In genomic region chr2:38516122-38516521, GRCh38 we compare ENCODE assay signal across 1 cellular context.
A peak's percentile ranks its signal among the peaks of the same experiment; 100 is the strongest.
TF ChIP-seq lines count a peak whose summit lies in the region.

No MANE protein-coding gene starts in this region.

TF ChIP-seq in K562, 482 proteins besides CTCF, POLR2A, EP300 and RAD21:
- TF ChIP-seq ZNF146 (CRISPR knock-in tag; IDR thresholded peaks at IDR 0.05; ENCODE audit: unreplicated experiment) = peak; percentile 97
- TF ChIP-seq POLR2H (tag; IDR thresholded peaks at IDR 0.05; ENCODE audit: low read depth) = no peak
- 0 out of 2 replicates have a peak, but pooled peaks have one; percentile 20 for TF ChIP-seq EHMT2 (IDR thresholded peaks at IDR 0.05)
- TF ChIP-seq SIN3A (IDR thresholded peaks at IDR 0.05; ENCODE audit: borderline replicate concordance in 2 of 2, control insufficient read depth in 1 of 2, low read depth in 2 of 2, low read length in 2 of 2) = peak in 1 of 2 experiments; percentile 25; a peak in 1 of 4 replicates
- TF ChIP-seq ADNP (tag; IDR thresholded peaks at IDR 0.05) = peak; percentile 69
- peak; percentile 58; the same call in 1 of the 2 replicates for TF ChIP-seq SMARCA5 (IDR thresholded peaks at IDR 0.05)
- peak in 1 of 2 experiments; percentile 9; a peak in 1 of 4 replicates for TF ChIP-seq MNT (conservative IDR thresholded peaks at IDR 0.05)
- TF ChIP-seq ZNF518B (CRISPR knock-in tag; IDR thresholded peaks at IDR 0.05) = no peak
- peak in 1 of 2 experiments; percentile 40; a peak in 2 of 4 replicates for TF ChIP-seq KDM1A (IDR thresholded peaks at IDR 0.05)
- no peak for TF ChIP-seq ZNF785 (CRISPR knock-in tag; IDR thresholded peaks at IDR 0.05)
- 0 out of 2 replicates have a peak, but pooled peaks have one; percentile 5 for TF ChIP-seq HDAC2 (IDR thresholded peaks at IDR 0.05)
- peak; percentile 1; the same call in 1 of the 2 replicates for TF ChIP-seq FOXJ2 (tag; IDR thresholded peaks at IDR 0.05)
- 0 out of 2 replicates have a peak, but pooled peaks have one; percentile 27 for TF ChIP-seq ZSCAN29 (IDR thresholded peaks at IDR 0.05)
- peak; percentile 60 for TF ChIP-seq RBM25 (IDR thresholded peaks at IDR 0.05; ENCODE audit: low read depth, low read length, severe bottlenecking)
- 0 out of 2 replicates have a peak, but pooled peaks have one; percentile 41 for TF ChIP-seq BCOR (IDR thresholded peaks at IDR 0.05)
TF ChIP-seq in K562: peak in this region for 12.
